In the genomic region with DNA sequence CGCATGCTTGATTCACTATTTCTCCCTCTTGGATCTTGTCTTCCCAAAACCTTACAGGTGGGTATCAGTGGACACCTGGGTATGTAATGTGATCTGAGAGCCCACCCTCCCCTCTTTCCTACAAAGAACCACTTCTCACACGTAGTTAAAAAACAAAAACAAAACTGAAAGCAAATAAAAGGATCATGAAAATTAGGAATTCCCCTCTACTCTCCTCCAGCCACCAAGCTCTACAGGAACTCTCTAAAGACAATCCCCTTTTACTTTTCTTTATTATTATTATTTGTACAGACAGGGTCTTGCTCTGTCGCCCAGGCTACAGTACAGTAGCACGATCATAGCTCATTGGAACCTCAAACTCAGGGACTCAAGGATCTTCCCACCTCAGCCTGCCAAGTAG, we compare ENCODE assay signal across 11 cellular contexts. TPM values are rescaled to one million over a fixed set of nuclear protein-coding genes. Genes with fewer than 3 reads are reported as not detected.
DNase-seq lines count a peak whose midpoint lies in the region; ATAC-seq and TF ChIP-seq lines count a peak whose summit lies in the region.
"Had no signal": no experiment of that assay in that cellular context is flagged by ENCODE, and none has a peak within 500 bp of the region (broad histone marks: within the 10 kb centered on the region; RNA-seq: fewer than 3 reads in every experiment).

No MANE protein-coding gene starts in this region.

- CTCF ChIA-PET in activated CD8-positive, alpha-beta T cell treated with anti-CD3 and anti-CD28 coated beads, Interleukin-2, amount 10 ng/mL, durations not matched to agents 7 days and 5 days (lab: Charles Lee), result interaction anchor here (0.6 to 1.5 kb wide), 6 partner anchors 8 to 282 kb away, joined by 3 to 6 read pairs (median 6); no protein-coding TSS in a partner anchor

- H3K27ac ChIP-seq in thoracic aorta, result no peak overlapping the region

- H3K4me3 ChIP-seq in thoracic aorta (peak overlapping the region; percentile 25), HAP-1 (no peak overlapping the region)

- H3K9me3 Mint-ChIP-seq in activated naive CD4-positive, alpha-beta T cell treated with anti-CD3 and anti-CD28 coated beads, Interleukin-2, amount 50 U/mL, for 24 hours, result no peaks in the 10 kb centered on the region
- no peaks in the 10 kb centered on the region for H3K9me3 Mint-ChIP-seq in activated CD8-positive, alpha-beta T cell treated with anti-CD3 and anti-CD28 coated beads, Interleukin-2, amount 10 ng/mL, durations not matched to agents 7 days and 5 days (ENCODE audit: insufficient read depth)
- H3K9me3 Mint-ChIP-seq: mesothelial cell of epicardium had no signal

- peaks cover 51% of the 10 kb centered on the region for H3K4me1 Mint-ChIP-seq in activated naive CD4-positive, alpha-beta T cell treated with anti-CD3 and anti-CD28 coated beads, Interleukin-2, amount 50 U/mL, for 24 hours
- H3K4me1 Mint-ChIP-seq in activated CD8-positive, alpha-beta T cell treated with anti-CD3 and anti-CD28 coated beads, Interleukin-2, amount 10 ng/mL, durations not matched to agents 7 days and 5 days (ENCODE audit: low read depth), result peaks cover 50% of the 10 kb centered on the region

- peak; percentile 64 for ATAC-seq in HG02938 (IDR thresholded peaks at IDR 0.05; ENCODE audit: unreplicated experiment)
- peak; percentile 34 for ATAC-seq in activated CD8-positive, alpha-beta T cell treated with anti-CD3 and anti-CD28 coated beads, Interleukin-2, amount 10 ng/mL, durations not matched to agents 7 days and 5 days
- no peak for ATAC-seq in thoracic aorta (ENCODE audit: insufficient number of reproducible peaks, low FRiP score, low read depth)

- no peaks in the 10 kb centered on the region for H3K27me3 ChIP-seq in thoracic aorta (replicated peaks; ENCODE audit: insufficient read depth)
- no peaks in the 10 kb centered on the region for H3K27me3 ChIP-seq in HAP-1 (ENCODE audit: low read depth)

- no peaks in the 10 kb centered on the region for H3K9me3 ChIP-seq in thoracic aorta
- H3K9me3 ChIP-seq in HAP-1, result no peaks in the 10 kb centered on the region

- in situ Hi-C loops in HAP-1 (cut with MboI; ENCODE audit: low sequenced_read_pairs), result no loop called here

- no peaks in the 10 kb centered on the region for H3K4me1 ChIP-seq in thoracic aorta (ENCODE audit: control insufficient read depth in 1 of 2, low read depth in 2 of 2)
- no peaks in the 10 kb centered on the region for H3K4me1 ChIP-seq in HAP-1

- peak overlapping the region; percentile 76 for H3K4me3 Mint-ChIP-seq in activated naive CD4-positive, alpha-beta T cell treated with anti-CD3 and anti-CD28 coated beads, Interleukin-2, amount 50 U/mL, for 24 hours
- H3K4me3 Mint-ChIP-seq in activated CD8-positive, alpha-beta T cell treated with anti-CD3 and anti-CD28 coated beads, Interleukin-2, amount 10 ng/mL, durations not matched to agents 7 days and 5 days, result peak overlapping the region; percentile 67
- H3K4me3 Mint-ChIP-seq: mesothelial cell of epicardium had no signal

- POLR2A ChIA-PET in activated CD8-positive, alpha-beta T cell treated with anti-CD3 and anti-CD28 coated beads, Interleukin-2, amount 10 ng/mL, durations not matched to agents 7 days and 5 days (lab: Charles Lee), result interaction anchor here (0.8 to 1.5 kb wide), 3 partner anchors 10 to 474 kb away, joined by 3 to 4 read pairs (median 4); partner anchors contain the start of gene NABP1

- peaks cover 2% of the 10 kb centered on the region for H3K36me3 Mint-ChIP-seq in activated naive CD4-positive, alpha-beta T cell treated with anti-CD3 and anti-CD28 coated beads, Interleukin-2, amount 50 U/mL, for 24 hours
- H3K36me3 Mint-ChIP-seq in activated CD8-positive, alpha-beta T cell treated with anti-CD3 and anti-CD28 coated beads, Interleukin-2, amount 10 ng/mL, durations not matched to agents 7 days and 5 days (ENCODE audit: low read depth), result peaks cover 6% of the 10 kb centered on the region
- H3K36me3 Mint-ChIP-seq: mesothelial cell of epicardium had no signal

- no peaks in the 10 kb centered on the region for H3K27me3 Mint-ChIP-seq in activated naive CD4-positive, alpha-beta T cell treated with anti-CD3 and anti-CD28 coated beads, Interleukin-2, amount 50 U/mL, for 24 hours
- no peaks in the 10 kb centered on the region for H3K27me3 Mint-ChIP-seq in activated CD8-positive, alpha-beta T cell treated with anti-CD3 and anti-CD28 coated beads, Interleukin-2, amount 10 ng/mL, durations not matched to agents 7 days and 5 days (ENCODE audit: low read depth)

- no peak for TF ChIP-seq CTCF in thoracic aorta (IDR thresholded peaks at IDR 0.05)

- H3K27ac Mint-ChIP-seq in activated naive CD4-positive, alpha-beta T cell treated with anti-CD3 and anti-CD28 coated beads, Interleukin-2, amount 50 U/mL, for 24 hours, result peak overlapping the region; percentile 73
- peak overlapping the region; percentile 83 for H3K27ac Mint-ChIP-seq in activated CD8-positive, alpha-beta T cell treated with anti-CD3 and anti-CD28 coated beads, Interleukin-2, amount 10 ng/mL, durations not matched to agents 7 days and 5 days
- H3K27ac Mint-ChIP-seq: mesothelial cell of epicardium had no signal

- DNase-seq in activated naive CD4-positive, alpha-beta T cell treated with anti-CD3 and anti-CD28 coated beads, Interleukin-2, amount 50 U/mL, for 16 hours, result no peak
- DNase-seq in activated CD8-positive, alpha-beta T cell treated with anti-CD3 and anti-CD28 coated beads, Interleukin-2, amount 10 ng/mL, durations not matched to agents 7 days and 5 days, result peak; percentile 19
- DNase-seq in thoracic aorta (ENCODE audit: low spot score), result no peak
- DNase-seq in cortex of kidney (lab: John Stamatoyannopoulos, UW), result no peak
- DNase-seq in NCI-H2081 treated with DMSO at 0.1 percent for 48 hours (lab: John Stamatoyannopoulos, UW), result no peak
- DNase-seq in HAP-1 (ENCODE audit: low spot score in 2 of 2), result no peak
- DNase-seq: AML-193, amygdala had no signal

- H3K36me3 ChIP-seq in thoracic aorta (no peaks in the 10 kb centered on the region), HAP-1 (replicated peaks) (no peaks in the 10 kb centered on the region)

RNA-seq across cellular contexts. Expression of gene MYO1B, which starts 40.8 kb away (rescaled TPM):
- 1 to 10 TPM; 2.6 to 3.4 TPM for total RNA-seq in activated CD8-positive, alpha-beta T cell treated with anti-CD3 and anti-CD28 coated beads, Interleukin-2, amount 10 ng/mL, durations not matched to agents 7 days and 5 days
- total RNA-seq in thoracic aorta, result 10 to 100 TPM; 74.7 to 79.4 TPM

RNA-seq across cellular contexts. Expression of gene STAT4, which starts 53.6 kb away (rescaled TPM):
- total RNA-seq in activated CD8-positive, alpha-beta T cell treated with anti-CD3 and anti-CD28 coated beads, Interleukin-2, amount 10 ng/mL, durations not matched to agents 7 days and 5 days, result 100 to 1,000 TPM; 154 to 157 TPM
- 1 to 10 TPM; 2.7 to 6.6 TPM for total RNA-seq in thoracic aorta

Comparison
In these comparisons a context has a peak if more than half of its experiments do, and no peak if none do; other contexts are left out.
1. RNA of gene MYO1B, which starts 40.8 kb away (total RNA-seq): 74.7 to 79.4 TPM in thoracic aorta; 2.6 to 3.4 TPM in activated CD8-positive, alpha-beta T cell treated with anti-CD3 and anti-CD28 coated beads, Interleukin-2, amount 10 ng/mL, durations not matched to agents 7 days and 5 days; every median in the first group is over 10 times any median in the second.
2. RNA of gene STAT4, which starts 53.6 kb away (total RNA-seq): 154 to 157 TPM in activated CD8-positive, alpha-beta T cell treated with anti-CD3 and anti-CD28 coated beads, Interleukin-2, amount 10 ng/mL, durations not matched to agents 7 days and 5 days; 2.7 to 6.6 TPM in thoracic aorta; every median in the first group is over 10 times any median in the second.